In genomic region chr7:24865994-24866615, GRCh38 we compare ENCODE assay signal across 17 cellular contexts.
DNase-seq lines count a peak whose midpoint lies in the region; ATAC-seq and TF ChIP-seq lines count a peak whose summit lies in the region.
"Had no signal": no experiment of that assay in that cellular context is flagged by ENCODE, and none has a peak within 500 bp of the region (broad histone marks: within the 10 kb centered on the region; RNA-seq: fewer than 3 reads in every experiment).

No MANE protein-coding gene starts in this region.

- H3K27ac Mint-ChIP-seq in natural killer cell treated with Interleukin-12 subunit alpha and Interleukin-12 subunit beta and Interleukin-15 and Interleukin-18, amount 100 ng/mL, for 72 hours: peak overlapping the region; percentile 77 to 90
- H3K27ac Mint-ChIP-seq in natural killer cell: no peak overlapping the region
- peak overlapping the region; percentile 65 for H3K27ac Mint-ChIP-seq in activated CD4-positive, alpha-beta memory T cell treated with anti-CD3 and anti-CD28 coated beads, Interleukin-2, amount 10 ng/mL, durations not matched to agents 7 days and 5 days
- peak overlapping the region; percentile 97 for H3K27ac Mint-ChIP-seq in activated naive CD8-positive, alpha-beta T cell treated with anti-CD3 and anti-CD28 coated beads, Interleukin-2, amount 50 U/mL, for 24 hours
- peak overlapping the region; percentile 5 for H3K27ac Mint-ChIP-seq in stimulated activated naive B cell treated with anti-CD40 and anti-IgM and Interleukin-4, amounts not matched to agents 10 μg/mL and 1 μg/mL and 100 μg/mL, for 72 hours
- H3K27ac Mint-ChIP-seq: CD8-positive, alpha-beta T cell had no signal

- H3K27me3 Mint-ChIP-seq in natural killer cell treated with Interleukin-12 subunit alpha and Interleukin-12 subunit beta and Interleukin-15 and Interleukin-18, amount 100 ng/mL, for 72 hours: no peaks in the 10 kb centered on the region
- no peaks in the 10 kb centered on the region for H3K27me3 Mint-ChIP-seq in natural killer cell (ENCODE audit: low read depth in 2 of 2)
- H3K27me3 Mint-ChIP-seq in activated CD4-positive, alpha-beta memory T cell treated with anti-CD3 and anti-CD28 coated beads, Interleukin-2, amount 10 ng/mL, durations not matched to agents 7 days and 5 days: no peaks in the 10 kb centered on the region
- no peaks in the 10 kb centered on the region for H3K27me3 Mint-ChIP-seq in activated naive CD8-positive, alpha-beta T cell treated with anti-CD3 and anti-CD28 coated beads, Interleukin-2, amount 50 U/mL, for 24 hours
- H3K27me3 Mint-ChIP-seq in stimulated activated naive B cell treated with anti-CD40 and anti-IgM and Interleukin-4, amounts not matched to agents 10 μg/mL and 1 μg/mL and 100 μg/mL, for 72 hours: no peaks in the 10 kb centered on the region

- CTCF ChIA-PET in activated CD4-positive, alpha-beta memory T cell treated with anti-CD3 and anti-CD28 coated beads, Interleukin-2, amount 10 ng/mL, durations not matched to agents 7 days and 5 days (lab: Charles Lee): interaction anchor here (0.8 to 2.0 kb wide), 3 partner anchors 12 to 113 kb away, joined by 3 to 6 read pairs (median 4); no protein-coding TSS in a partner anchor

- H3K9me3 Mint-ChIP-seq in natural killer cell treated with Interleukin-12 subunit alpha and Interleukin-12 subunit beta and Interleukin-15 and Interleukin-18, amount 100 ng/mL, for 72 hours: no peaks in the 10 kb centered on the region
- no peaks in the 10 kb centered on the region for H3K9me3 Mint-ChIP-seq in natural killer cell
- no peaks in the 10 kb centered on the region for H3K9me3 Mint-ChIP-seq in activated CD4-positive, alpha-beta memory T cell treated with anti-CD3 and anti-CD28 coated beads, Interleukin-2, amount 10 ng/mL, durations not matched to agents 7 days and 5 days
- H3K9me3 Mint-ChIP-seq in activated naive CD8-positive, alpha-beta T cell treated with anti-CD3 and anti-CD28 coated beads, Interleukin-2, amount 50 U/mL, for 24 hours: peaks cover 5% of the 10 kb centered on the region
- H3K9me3 Mint-ChIP-seq in stimulated activated naive B cell treated with anti-CD40 and anti-IgM and Interleukin-4, amounts not matched to agents 10 μg/mL and 1 μg/mL and 100 μg/mL, for 72 hours: peaks cover 2 to 3% of the 10 kb centered on the region in 2 donors
- H3K9me3 Mint-ChIP-seq: CD8-positive, alpha-beta T cell had no signal

- POLR2A ChIA-PET in activated CD4-positive, alpha-beta memory T cell treated with anti-CD3 and anti-CD28 coated beads, Interleukin-2, amount 10 ng/mL, durations not matched to agents 7 days and 5 days (lab: Charles Lee): interaction anchor here (1.4 kb wide), 1 partner anchor 40 kb away, joined by 4 read pairs; no protein-coding TSS in a partner anchor

- peak overlapping the region; percentile 67 for H3K4me3 Mint-ChIP-seq in natural killer cell treated with Interleukin-12 subunit alpha and Interleukin-12 subunit beta and Interleukin-15 and Interleukin-18, amount 100 ng/mL, for 72 hours
- no peak overlapping the region for H3K4me3 Mint-ChIP-seq in natural killer cell
- no peak overlapping the region for H3K4me3 Mint-ChIP-seq in activated CD4-positive, alpha-beta memory T cell treated with anti-CD3 and anti-CD28 coated beads, Interleukin-2, amount 10 ng/mL, durations not matched to agents 7 days and 5 days
- H3K4me3 Mint-ChIP-seq in activated naive CD8-positive, alpha-beta T cell treated with anti-CD3 and anti-CD28 coated beads, Interleukin-2, amount 50 U/mL, for 24 hours: peak overlapping the region; percentile 71
- no peak overlapping the region for H3K4me3 Mint-ChIP-seq in stimulated activated naive B cell treated with anti-CD40 and anti-IgM and Interleukin-4, amounts not matched to agents 10 μg/mL and 1 μg/mL and 100 μg/mL, for 72 hours
- H3K4me3 Mint-ChIP-seq: CD8-positive, alpha-beta T cell had no signal

- H3K4me1 Mint-ChIP-seq in natural killer cell treated with Interleukin-12 subunit alpha and Interleukin-12 subunit beta and Interleukin-15 and Interleukin-18, amount 100 ng/mL, for 72 hours (ENCODE audit: low read depth in 2 of 2): peaks cover 33 to 35% of the 10 kb centered on the region in 2 donors
- peaks cover 26 to 30% of the 10 kb centered on the region in 2 donors for H3K4me1 Mint-ChIP-seq in natural killer cell
- H3K4me1 Mint-ChIP-seq in activated CD4-positive, alpha-beta memory T cell treated with anti-CD3 and anti-CD28 coated beads, Interleukin-2, amount 10 ng/mL, durations not matched to agents 7 days and 5 days: peaks cover 41% of the 10 kb centered on the region
- H3K4me1 Mint-ChIP-seq in activated naive CD8-positive, alpha-beta T cell treated with anti-CD3 and anti-CD28 coated beads, Interleukin-2, amount 50 U/mL, for 24 hours: peaks cover 49% of the 10 kb centered on the region
- H3K4me1 Mint-ChIP-seq in stimulated activated naive B cell treated with anti-CD40 and anti-IgM and Interleukin-4, amounts not matched to agents 10 μg/mL and 1 μg/mL and 100 μg/mL, for 72 hours: peaks cover 4 to 11% of the 10 kb centered on the region in 2 donors

- peak in 1 of 2 donors; percentile 82 for ATAC-seq in natural killer cell treated with Interleukin-12 subunit alpha and Interleukin-12 subunit beta and Interleukin-15 and Interleukin-18, amount 100 ng/mL, for 72 hours
- ATAC-seq in natural killer cell: no peak
- peak; percentile 86 for ATAC-seq in activated naive CD8-positive, alpha-beta T cell treated with anti-CD3 and anti-CD28 coated beads, Interleukin-2, amount 50 U/mL, for 24 hours
- ATAC-seq in stimulated activated naive B cell treated with anti-CD40 and anti-IgM and Interleukin-4, amounts not matched to agents 10 μg/mL and 1 μg/mL and 100 μg/mL, for 72 hours (replicated peaks): peak; percentile 65 to 73
- ATAC-seq: CD8-positive, alpha-beta T cell; lower lobe of right lung had no signal

- peaks cover 36% of the 10 kb centered on the region for H3K36me3 Mint-ChIP-seq in natural killer cell treated with Interleukin-12 subunit alpha and Interleukin-12 subunit beta and Interleukin-15 and Interleukin-18, amount 100 ng/mL, for 72 hours
- H3K36me3 Mint-ChIP-seq in natural killer cell: peaks cover 18% of the 10 kb centered on the region
- H3K36me3 Mint-ChIP-seq in activated CD4-positive, alpha-beta memory T cell treated with anti-CD3 and anti-CD28 coated beads, Interleukin-2, amount 10 ng/mL, durations not matched to agents 7 days and 5 days (ENCODE audit: low read depth): peaks cover 90% of the 10 kb centered on the region
- peaks cover 86% of the 10 kb centered on the region for H3K36me3 Mint-ChIP-seq in activated naive CD8-positive, alpha-beta T cell treated with anti-CD3 and anti-CD28 coated beads, Interleukin-2, amount 50 U/mL, for 24 hours (ENCODE audit: low read depth)
- H3K36me3 Mint-ChIP-seq in stimulated activated naive B cell treated with anti-CD40 and anti-IgM and Interleukin-4, amounts not matched to agents 10 μg/mL and 1 μg/mL and 100 μg/mL, for 72 hours: peaks cover 59 to 68% of the 10 kb centered on the region in 2 donors

- no peak for DNase-seq in natural killer cell treated with Interleukin-12 subunit alpha and Interleukin-12 subunit beta and Interleukin-15 and Interleukin-18, amount 100 ng/mL, for 72 hours (ENCODE audit: low spot score)
- no peak for DNase-seq in natural killer cell
- peak; percentile 26 for DNase-seq in activated CD4-positive, alpha-beta memory T cell treated with anti-CD3 and anti-CD28 coated beads, Interleukin-2, amount 10 ng/mL, durations not matched to agents 7 days and 5 days
- peak; percentile 33 for DNase-seq in activated naive CD8-positive, alpha-beta T cell treated with anti-CD3 and anti-CD28 coated beads, Interleukin-2, amount 50 U/mL, for 24 hours
- no peak for DNase-seq in stimulated activated naive B cell treated with anti-CD40 and anti-IgM and Interleukin-4, amounts not matched to agents 10 μg/mL and 1 μg/mL and 100 μg/mL, for 72 hours
- no peak for DNase-seq in GM19240 (ENCODE audit: insufficient read length, low spot score)
- no peak for DNase-seq in mesenteric fat pad (ENCODE audit: low spot score)
- DNase-seq in NCI-H2029 (lab: John Stamatoyannopoulos, UW): no peak
- DNase-seq: amniotic stem cell; CD8-positive, alpha-beta T cell; DMS53; hypothalamus; islet precursor cell; lower lobe of right lung; NCI-H1105 treated with DMSO at 0.1 percent for 48 hours; NCI-H526 treated with DMSO at 0.1 percent for 48 hours; trophoblast cell had no signal

- TF ChIP-seq CTCF in natural killer cell (IDR thresholded peaks at IDR 0.05): no peak

- intact Hi-C loops in natural killer cell (cut with micrococcal nuclease): no loop called here

Comparison
In these comparisons a context has a peak if more than half of its experiments do, and no peak if none do; other contexts are left out.
1. H3K27ac Mint-ChIP-seq: peak in natural killer cell treated with Interleukin-12 subunit alpha and Interleukin-12 subunit beta and Interleukin-15 and Interleukin-18, amount 100 ng/mL, for 72 hours (2 of 2), activated CD4-positive, alpha-beta memory T cell treated with anti-CD3 and anti-CD28 coated beads, Interleukin-2, amount 10 ng/mL, durations not matched to agents 7 days and 5 days (single experiment), activated naive CD8-positive, alpha-beta T cell treated with anti-CD3 and anti-CD28 coated beads, Interleukin-2, amount 50 U/mL, for 24 hours (single experiment) and stimulated activated naive B cell treated with anti-CD40 and anti-IgM and Interleukin-4, amounts not matched to agents 10 μg/mL and 1 μg/mL and 100 μg/mL, for 72 hours (single experiment); none in natural killer cell (0 of 2).
2. H3K4me3 Mint-ChIP-seq: peak in natural killer cell treated with Interleukin-12 subunit alpha and Interleukin-12 subunit beta and Interleukin-15 and Interleukin-18, amount 100 ng/mL, for 72 hours (single experiment) and activated naive CD8-positive, alpha-beta T cell treated with anti-CD3 and anti-CD28 coated beads, Interleukin-2, amount 50 U/mL, for 24 hours (single experiment); none in natural killer cell (single experiment), activated CD4-positive, alpha-beta memory T cell treated with anti-CD3 and anti-CD28 coated beads, Interleukin-2, amount 10 ng/mL, durations not matched to agents 7 days and 5 days (single experiment) and stimulated activated naive B cell treated with anti-CD40 and anti-IgM and Interleukin-4, amounts not matched to agents 10 μg/mL and 1 μg/mL and 100 μg/mL, for 72 hours (0 of 2).
3. ATAC-seq: peak in activated naive CD8-positive, alpha-beta T cell treated with anti-CD3 and anti-CD28 coated beads, Interleukin-2, amount 50 U/mL, for 24 hours (single experiment) and stimulated activated naive B cell treated with anti-CD40 and anti-IgM and Interleukin-4, amounts not matched to agents 10 μg/mL and 1 μg/mL and 100 μg/mL, for 72 hours (2 of 2); none in natural killer cell (0 of 3).
4. DNase-seq: peak in activated CD4-positive, alpha-beta memory T cell treated with anti-CD3 and anti-CD28 coated beads, Interleukin-2, amount 10 ng/mL, durations not matched to agents 7 days and 5 days (single experiment) and activated naive CD8-positive, alpha-beta T cell treated with anti-CD3 and anti-CD28 coated beads, Interleukin-2, amount 50 U/mL, for 24 hours (single experiment); none in natural killer cell treated with Interleukin-12 subunit alpha and Interleukin-12 subunit beta and Interleukin-15 and Interleukin-18, amount 100 ng/mL, for 72 hours (single experiment), natural killer cell (single experiment), stimulated activated naive B cell treated with anti-CD40 and anti-IgM and Interleukin-4, amounts not matched to agents 10 μg/mL and 1 μg/mL and 100 μg/mL, for 72 hours (single experiment), GM19240 (single experiment), mesenteric fat pad (single experiment) and NCI-H2029 (single experiment).